In genomic region chr10:43902842-43903241, GRCh38 we compare ENCODE assay signal across 31 cellular contexts.
"Had no signal": no experiment of that assay in that cellular context is flagged by ENCODE, and none has a peak within 500 bp of the region (broad histone marks: within the 10 kb centered on the region; RNA-seq: fewer than 3 reads in every experiment).

No MANE protein-coding gene starts in this region.

- H3K27ac ChIP-seq: brain microvascular endothelial cell, RWPE1, WERI-Rb-1 had no signal

- DNase-seq: activated CD4-positive, alpha-beta T cell treated with anti-CD3 and anti-CD28 coated beads for 36 hours; activated CD4-positive, alpha-beta T cell treated with anti-CD3 and anti-CD28 coated beads, Interleukin-2, amount 10 ng/mL, durations not matched to agents 7 days and 5 days; activated CD4-positive, alpha-beta T cell treated with anti-CD3 and anti-CD28 coated beads, Interleukin-2, amount 50 U/mL, for 48 hours; activated CD8-positive, alpha-beta memory T cell treated with anti-CD3 and anti-CD28 coated beads for 24 hours; activated CD8-positive, alpha-beta memory T cell treated with anti-CD3 and anti-CD28 coated beads, Interleukin-2, amount 10 ng/mL, durations not matched to agents 7 days and 5 days; activated CD8-positive, alpha-beta memory T cell treated with anti-CD3 and anti-CD28 coated beads, Interleukin-2, amount 50 U/mL, for 48 hours; activated effector memory CD4-positive, alpha-beta T cell treated with anti-CD3 and anti-CD28 coated beads, Interleukin-2, amount 50 U/mL, for 16 hours; activated naive CD4-positive, alpha-beta T cell; activated naive CD4-positive, alpha-beta T cell treated with anti-CD3 and anti-CD28 coated beads, Interleukin-2, amount 50 U/mL, for 16 hours; activated naive CD8-positive, alpha-beta T cell treated with anti-CD3 and anti-CD28 coated beads for 36 hours; activated T-cell treated with anti-CD3 and anti-CD28 coated beads, Interleukin-2, amount 50 U/mL, for 48 hours; amniotic stem cell; aorta; brain microvascular endothelial cell; IMR-90; NCI-H1105; NCI-H1417 treated with DMSO at 0.1 percent for 48 hours; NCI-H187 treated with DMSO at 0.1 percent for 48 hours; NCI-H2081; NCI-H2171 treated with DMSO at 0.1 percent for 48 hours; NCI-H2227 treated with DMSO at 0.1 percent for 48 hours; NCI-H446; NCI-H510A treated with DMSO at 0.1 percent for 48 hours; NCI-H526 treated with DMSO at 0.1 percent for 48 hours; NCI-H774; SW 1271; T1000; WERI-Rb-1 had no signal

- H3K36me3 ChIP-seq: brain microvascular endothelial cell, WERI-Rb-1 had no signal

- H3K4me3 ChIP-seq: K562 had no signal

- H3K27me3 ChIP-seq: brain microvascular endothelial cell had no signal

- ATAC-seq: activated CD4-positive, alpha-beta T cell treated with anti-CD3 and anti-CD28 coated beads for 36 hours; activated CD8-positive, alpha-beta memory T cell treated with anti-CD3 and anti-CD28 coated beads, Interleukin-2, amount 10 ng/mL, durations not matched to agents 7 days and 5 days; K562; Right ventricle myocardium inferior had no signal
